ENCODE assay signal across 26 cellular contexts in genomic region chr11:2459016-2459725, GRCh38. TPM values are rescaled to one million over a fixed set of nuclear protein-coding genes. Genes with fewer than 3 reads are reported as not detected.
DNase-seq lines count a peak whose midpoint lies in the region; ATAC-seq and TF ChIP-seq lines count a peak whose summit lies in the region.
"Had no signal": no experiment of that assay in that cellular context is flagged by ENCODE, and none has a peak within 500 bp of the region (broad histone marks: within the 10 kb centered on the region; RNA-seq: fewer than 3 reads in every experiment).

No MANE protein-coding gene starts in this region.

- H3K9me3 Mint-ChIP-seq in stimulated activated memory B cell treated with anti-CD40 and anti-IgM and Interleukin-4, amounts not matched to agents 10 μg/mL and 1 μg/mL and 100 μg/mL, for 72 hours, result no peaks in the 10 kb centered on the region
- H3K9me3 Mint-ChIP-seq: T-helper 2 cell treated with Interferon-gamma antibody and Interleukin-4, amounts not matched to agents 5 μg/mL and 100 μg/mL, for 36 hours had no signal

- H3K27ac Mint-ChIP-seq in stimulated activated memory B cell treated with anti-CD40 and anti-IgM and Interleukin-4, amounts not matched to agents 10 μg/mL and 1 μg/mL and 100 μg/mL, for 72 hours, result peak overlapping the region; percentile 57
- H3K27ac Mint-ChIP-seq: T-helper 2 cell treated with Interferon-gamma antibody and Interleukin-4, amounts not matched to agents 5 μg/mL and 100 μg/mL, for 36 hours had no signal

- TF ChIP-seq POLR2A in Peyer's patch (IDR thresholded peaks at IDR 0.05), result no peak

- no peaks in the 10 kb centered on the region for H3K36me3 Mint-ChIP-seq in stimulated activated memory B cell treated with anti-CD40 and anti-IgM and Interleukin-4, amounts not matched to agents 10 μg/mL and 1 μg/mL and 100 μg/mL, for 72 hours

- no peak overlapping the region for H3K4me3 Mint-ChIP-seq in stimulated activated memory B cell treated with anti-CD40 and anti-IgM and Interleukin-4, amounts not matched to agents 10 μg/mL and 1 μg/mL and 100 μg/mL, for 72 hours
- H3K4me3 Mint-ChIP-seq: CD14-positive monocyte; T-helper 2 cell treated with Interferon-gamma antibody and Interleukin-4, amounts not matched to agents 5 μg/mL and 100 μg/mL, for 36 hours had no signal

- ATAC-seq in left colon (peak; percentile 18), GM18517 (IDR thresholded peaks at IDR 0.05; ENCODE audit: unreplicated experiment) (no peak), GM21737 (IDR thresholded peaks at IDR 0.05; ENCODE audit: unreplicated experiment) (no peak)
- ATAC-seq in stimulated activated memory B cell treated with anti-CD40 and anti-IgM and Interleukin-4, amounts not matched to agents 10 μg/mL and 1 μg/mL and 100 μg/mL, for 72 hours, result peak; percentile 73
- ATAC-seq: gastroesophageal sphincter, HCT116 had no signal

- no peaks in the 10 kb centered on the region for H3K27me3 ChIP-seq in Peyer's patch
- H3K27me3 ChIP-seq: gastroesophageal sphincter, MG63, vagina had no signal

- peaks cover 65% of the 10 kb centered on the region for H3K4me1 Mint-ChIP-seq in stimulated activated memory B cell treated with anti-CD40 and anti-IgM and Interleukin-4, amounts not matched to agents 10 μg/mL and 1 μg/mL and 100 μg/mL, for 72 hours

- peak; percentile 48 for DNase-seq in activated CD8-positive, alpha-beta memory T cell treated with anti-CD3 and anti-CD28 coated beads, Interleukin-2, amount 50 U/mL, for 48 hours
- DNase-seq in activated CD8-positive, alpha-beta memory T cell treated with anti-CD3 and anti-CD28 coated beads for 24 hours, result no peak
- DNase-seq in Peyer's patch, result peak in 2 of 3 donors; percentile 39 to 46
- DNase-seq in left colon, result no peak
- DNase-seq in mucosa of gallbladder (ENCODE audit: low spot score), result no peak
- DNase-seq: effector CD4-positive, alpha-beta T cell; GDM1; MG63; NCI-H2171 treated with DMSO at 0.1 percent for 48 hours; NCI-H774; stimulated activated CD4-positive, alpha-beta T cell treated with anti-CD3 and anti-CD28 coated beads, Interleukin-4, amount 100 ng/mL, for 1 hour had no signal

- peaks cover 18 to 46% (median 29%) of the 10 kb centered on the region in 4 donors for H3K4me1 ChIP-seq in Peyer's patch
- H3K4me1 ChIP-seq: A549, gastroesophageal sphincter, SJSA1 had no signal

- H3K4me3 ChIP-seq in Peyer's patch, result no peak overlapping the region
- H3K4me3 ChIP-seq: A549, esophagus muscularis mucosa, gastroesophageal sphincter, MG63, SJSA1, skin epidermis, vagina had no signal

- H3K27ac ChIP-seq in Peyer's patch, result peak overlapping the region in 2 of 4 donors; percentile 50 to 96
- H3K27ac ChIP-seq: A549, esophagus muscularis mucosa, gastroesophageal sphincter, SJSA1, vagina had no signal

- H3K36me3 ChIP-seq in Peyer's patch, result no peaks in the 10 kb centered on the region
- H3K36me3 ChIP-seq: esophagus muscularis mucosa, gastroesophageal sphincter, MG63, SJSA1, vagina had no signal

- TF ChIP-seq CTCF in Peyer's patch (IDR thresholded peaks at IDR 0.05), result no peak

- intact Hi-C loops in left colon (cut with DNase I, micrococcal nuclease), result no loop called here

- H3K9me3 ChIP-seq in Peyer's patch, result no peaks in the 10 kb centered on the region
- H3K9me3 ChIP-seq: A549, esophagus muscularis mucosa, gastroesophageal sphincter, SJSA1, vagina had no signal

- H3K27me3 Mint-ChIP-seq in stimulated activated memory B cell treated with anti-CD40 and anti-IgM and Interleukin-4, amounts not matched to agents 10 μg/mL and 1 μg/mL and 100 μg/mL, for 72 hours, result no peaks in the 10 kb centered on the region

RNA-seq across cellular contexts. Expression of gene KCNQ1, which starts 14.4 kb away (rescaled TPM):
- total RNA-seq in Peyer's patch (10 to 100 TPM; 50.6 to 66.4 (median 54.2) TPM), left colon (10 to 100 TPM; 42.8 to 56.8 TPM), mucosa of gallbladder (96.4 TPM)
- total RNA-seq: SJSA1 had no signal

RNA-seq across cellular contexts. Expression of gene TRPM5, which starts 14.9 kb away (rescaled TPM):
- total RNA-seq in Peyer's patch, result 10 to 100 TPM in 3 of 4 donors, 1 to 10 TPM in 1; 8.1 to 24.2 (median 16.3) TPM
- 1 to 10 TPM; 2.0 to 3.8 TPM for total RNA-seq in left colon
- 4.4 TPM for total RNA-seq in mucosa of gallbladder
- total RNA-seq: activated CD8-positive, alpha-beta memory T cell treated with anti-CD3 and anti-CD28 coated beads for 36 hours; esophagus muscularis mucosa; gastroesophageal sphincter; lower leg skin; myocyte; SJSA1; vagina had no signal

RNA-seq across cellular contexts. Expression of gene TSSC4, which starts 58.6 kb away (rescaled TPM):
- total RNA-seq in Peyer's patch, result 10 to 100 TPM; 16.5 to 40.2 (median 34.1) TPM
- total RNA-seq in left colon, result 10 to 100 TPM; 39.9 to 40.4 TPM
- total RNA-seq in mucosa of gallbladder, result 50.5 TPM

Comparison
In these comparisons a context has a peak if more than half of its experiments do, and no peak if none do; other contexts are left out.
1. DNase-seq: peak in activated CD8-positive, alpha-beta memory T cell treated with anti-CD3 and anti-CD28 coated beads, Interleukin-2, amount 50 U/mL, for 48 hours (single experiment) and Peyer's patch (2 of 3); none in activated CD8-positive, alpha-beta memory T cell treated with anti-CD3 and anti-CD28 coated beads for 24 hours (single experiment), left colon (0 of 2) and mucosa of gallbladder (single experiment).
2. ATAC-seq: peak in left colon (single experiment) and stimulated activated memory B cell treated with anti-CD40 and anti-IgM and Interleukin-4, amounts not matched to agents 10 μg/mL and 1 μg/mL and 100 μg/mL, for 72 hours (single experiment); none in GM18517 (single experiment) and GM21737 (single experiment).